Comparison of ENCODE assay signal across 24 cellular contexts in the genomic region with DNA sequence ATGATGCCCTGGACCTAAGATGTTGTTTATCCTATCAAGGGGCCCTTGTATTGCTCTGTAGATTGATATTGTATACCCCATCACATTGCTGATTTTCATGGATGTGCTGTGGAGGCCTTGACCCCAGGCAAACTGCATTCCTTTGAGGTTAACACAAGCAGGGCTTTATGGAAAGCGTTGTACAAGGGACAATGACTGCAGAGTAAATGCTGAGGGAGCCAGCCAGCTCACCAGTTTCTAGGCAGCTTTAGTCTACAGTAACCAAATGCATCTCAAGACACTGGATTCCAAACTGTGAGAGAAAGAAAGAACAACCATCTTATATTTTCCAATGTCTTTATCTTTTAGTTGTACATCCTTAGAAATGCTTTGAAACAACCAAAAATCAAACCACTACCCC. TPM values are rescaled to one million over a fixed set of nuclear protein-coding genes. Genes with fewer than 3 reads are reported as not detected.
"Had no signal": no experiment of that assay in that cellular context is flagged by ENCODE, and none has a peak within 500 bp of the region (broad histone marks: within the 10 kb centered on the region; RNA-seq: fewer than 3 reads in every experiment).

No MANE protein-coding gene starts in this region.

- H3K27ac ChIP-seq: body of pancreas, cardiac muscle cell, foreskin keratinocyte, hepatocyte, thoracic aorta, upper lobe of left lung had no signal

- H3K27ac Mint-ChIP-seq: activated CD4-positive, alpha-beta T cell treated with anti-CD3 and anti-CD28 coated beads, Interleukin-2, amount 10 ng/mL, durations not matched to agents 7 days and 5 days; activated CD8-positive, alpha-beta memory T cell treated with anti-CD3 and anti-CD28 coated beads, Interleukin-2, amount 10 ng/mL, durations not matched to agents 7 days and 5 days; activated CD8-positive, alpha-beta T cell treated with anti-CD3 and anti-CD28 coated beads for 36 hours; activated naive CD4-positive, alpha-beta T cell treated with anti-CD3 and anti-CD28 coated beads, Interleukin-2, amount 10 ng/mL, durations not matched to agents 7 days and 5 days; naive B cell; progenitor cell of endocrine pancreas had no signal

- H3K36me3 Mint-ChIP-seq: activated CD8-positive, alpha-beta memory T cell treated with anti-CD3 and anti-CD28 coated beads, Interleukin-2, amount 10 ng/mL, durations not matched to agents 7 days and 5 days; activated naive CD4-positive, alpha-beta T cell treated with anti-CD3 and anti-CD28 coated beads, Interleukin-2, amount 10 ng/mL, durations not matched to agents 7 days and 5 days; naive B cell had no signal

- H3K4me1 ChIP-seq: body of pancreas, foreskin keratinocyte, upper lobe of left lung had no signal

- H3K9me3 ChIP-seq: body of pancreas, thoracic aorta, upper lobe of left lung had no signal

- H3K27me3 ChIP-seq: body of pancreas, cardiac muscle cell, foreskin keratinocyte, hepatocyte, upper lobe of left lung had no signal

- H3K36me3 ChIP-seq: cardiac muscle cell, thoracic aorta, upper lobe of left lung had no signal

- H3K27me3 Mint-ChIP-seq: activated naive CD4-positive, alpha-beta T cell treated with anti-CD3 and anti-CD28 coated beads, Interleukin-2, amount 10 ng/mL, durations not matched to agents 7 days and 5 days; progenitor cell of endocrine pancreas had no signal

- H3K79me2 ChIP-seq: hepatocyte had no signal

- H3K4me2 ChIP-seq: hepatocyte had no signal

- H3K4me1 Mint-ChIP-seq: activated CD4-positive, alpha-beta T cell treated with anti-CD3 and anti-CD28 coated beads, Interleukin-2, amount 10 ng/mL, durations not matched to agents 7 days and 5 days; activated CD8-positive, alpha-beta memory T cell treated with anti-CD3 and anti-CD28 coated beads, Interleukin-2, amount 10 ng/mL, durations not matched to agents 7 days and 5 days; activated naive CD4-positive, alpha-beta T cell treated with anti-CD3 and anti-CD28 coated beads, Interleukin-2, amount 10 ng/mL, durations not matched to agents 7 days and 5 days; naive B cell had no signal

- H3K4me3 ChIP-seq: body of pancreas, cardiac muscle cell, hepatocyte, thoracic aorta, upper lobe of left lung had no signal

- H3K9me3 Mint-ChIP-seq: activated CD4-positive, alpha-beta T cell treated with anti-CD3 and anti-CD28 coated beads, Interleukin-2, amount 10 ng/mL, durations not matched to agents 7 days and 5 days; activated CD8-positive, alpha-beta T cell treated with anti-CD3 and anti-CD28 coated beads for 36 hours; activated naive CD4-positive, alpha-beta T cell treated with anti-CD3 and anti-CD28 coated beads, Interleukin-2, amount 10 ng/mL, durations not matched to agents 7 days and 5 days had no signal

- DNase-seq: activated CD4-positive, alpha-beta T cell treated with anti-CD3 and anti-CD28 coated beads, Interleukin-2, amount 10 ng/mL, durations not matched to agents 7 days and 5 days; activated CD4-positive, CD25-positive, alpha-beta regulatory T cell treated with anti-CD3 and anti-CD28 coated beads, Interleukin-2, amount 50 U/mL, for 72 hours; activated CD8-positive, alpha-beta memory T cell treated with anti-CD3 and anti-CD28 coated beads, Interleukin-2, amount 10 ng/mL, durations not matched to agents 7 days and 5 days; activated CD8-positive, alpha-beta T cell treated with anti-CD3 and anti-CD28 coated beads for 36 hours; activated effector memory CD4-positive, alpha-beta T cell treated with anti-CD3 and anti-CD28 coated beads, Interleukin-2, amount 50 U/mL, for 16 hours; activated naive CD4-positive, alpha-beta T cell treated with anti-CD3 and anti-CD28 coated beads, Interleukin-2, amount 10 ng/mL, durations not matched to agents 7 days and 5 days; activated T-cell treated with anti-CD3 and anti-CD28 coated beads for 4 hours; body of pancreas; effector CD4-positive, alpha-beta T cell; glutamatergic neuron; left cardiac atrium; naive B cell; retina; stimulated activated CD4-positive, alpha-beta T cell treated with anti-CD3 and anti-CD28 coated beads, Interleukin-4, amount 100 ng/mL, for 24 hours; stimulated activated naive CD4-positive, alpha-beta T cell treated with Interleukin-2 at 50 U/mL for 16 hours; T-helper 2 cell; upper lobe of left lung had no signal

- H2AFZ ChIP-seq: hepatocyte had no signal

- H3K4me3 Mint-ChIP-seq: activated CD4-positive, alpha-beta T cell treated with anti-CD3 and anti-CD28 coated beads, Interleukin-2, amount 10 ng/mL, durations not matched to agents 7 days and 5 days; activated CD8-positive, alpha-beta memory T cell treated with anti-CD3 and anti-CD28 coated beads, Interleukin-2, amount 10 ng/mL, durations not matched to agents 7 days and 5 days; activated CD8-positive, alpha-beta T cell treated with anti-CD3 and anti-CD28 coated beads for 36 hours; activated naive CD4-positive, alpha-beta T cell treated with anti-CD3 and anti-CD28 coated beads, Interleukin-2, amount 10 ng/mL, durations not matched to agents 7 days and 5 days; naive B cell had no signal

RNA-seq across cellular contexts. Expression of gene EDNRB, which starts 34.1 kb away (rescaled TPM):
- total RNA-seq: activated CD4-positive, alpha-beta T cell treated with anti-CD3 and anti-CD28 coated beads, Interleukin-2, amount 10 ng/mL, durations not matched to agents 7 days and 5 days; activated CD8-positive, alpha-beta memory T cell treated with anti-CD3 and anti-CD28 coated beads, Interleukin-2, amount 10 ng/mL, durations not matched to agents 7 days and 5 days; activated CD8-positive, alpha-beta T cell treated with anti-CD3 and anti-CD28 coated beads for 36 hours; chondrocyte; foreskin keratinocyte; osteocyte had no signal
- polyA plus RNA-seq: foreskin keratinocyte had no signal
